In genomic region chr16:27169511-27170071, GRCh38 we compare ENCODE assay signal across 8 cellular contexts. TPM values are rescaled to one million over a fixed set of nuclear protein-coding genes. Genes with fewer than 3 reads are reported as not detected.
DNase-seq lines count a peak whose midpoint lies in the region; ATAC-seq and TF ChIP-seq lines count a peak whose summit lies in the region.

No MANE protein-coding gene starts in this region.

- CTCF ChIA-PET in MCF 10A (lab: Yijun Ruan, JAX), result interaction anchor here (0.6 to 10.5 kb wide), 5 partner anchors 13 to 198 kb away, joined by 3 to 132 read pairs (median 3); no protein-coding TSS in a partner anchor

- DNase-seq in MCF 10A (ENCODE audit: unreplicated experiment) (peak; percentile 23), breast epithelium (ENCODE audit: low spot score in 2 of 2) (no peak), activated T-cell treated with anti-CD3 and anti-CD28 coated beads for 1 hour (ENCODE audit: low read depth) (peak; percentile 57), foreskin melanocyte (peak; percentile 25)
- peak; percentile 15 for DNase-seq in stimulated activated CD8-positive, alpha-beta memory T cell treated with anti-CD3 and anti-CD28 coated beads, Interleukin-15, amount 100 ng/mL, for 24 hours (ENCODE audit: low read depth)

- H3K4me3 ChIP-seq in breast epithelium (no peak overlapping the region), OCI-LY3 (ENCODE audit: low read length) (no peak overlapping the region)

- H3K36me3 ChIP-seq in breast epithelium (no peaks in the 10 kb centered on the region), OCI-LY3 (replicated peaks; ENCODE audit: low read depth, low read length) (no peaks in the 10 kb centered on the region)

- ATAC-seq in GM18498 (IDR thresholded peaks at IDR 0.05; ENCODE audit: unreplicated experiment), result no peak
- no peak for ATAC-seq in GM19023 (IDR thresholded peaks at IDR 0.05; ENCODE audit: unreplicated experiment)

- POLR2A ChIA-PET in MCF 10A (lab: Yijun Ruan, JAX), result no interaction called here

- H3K79me2 ChIP-seq in OCI-LY3 (ENCODE audit: low read length), result no peaks in the 10 kb centered on the region

- no peak overlapping the region for H2AFZ ChIP-seq in OCI-LY3 (ENCODE audit: low read depth, low read length)

- BruUV-seq in MCF 10A (replicated peaks; lab: Mats Ljungman, UMichigan), result no TSS peak

- no peak overlapping the region for H3K4me2 ChIP-seq in OCI-LY3 (ENCODE audit: low read length)

- intact Hi-C loops in MCF 10A (cut with micrococcal nuclease) (no loop called here), breast epithelium (cut with DNase I; ENCODE audit: low total_unique reads) (loop anchor here (10.0 kb wide), 1 partner anchor 205 kb away; no protein-coding TSS in a partner anchor)

- H3K9me3 ChIP-seq in breast epithelium (no peaks in the 10 kb centered on the region), OCI-LY3 (ENCODE audit: insufficient read depth, low read length) (no peaks in the 10 kb centered on the region)

- TF ChIP-seq POLR2A in breast epithelium (IDR thresholded peaks at IDR 0.05), result no peak

- no peak overlapping the region for H3K27ac Mint-ChIP-seq in MCF 10A (ENCODE audit: low read depth, unreplicated experiment)

- H3K9me3 Mint-ChIP-seq in MCF 10A (ENCODE audit: unreplicated experiment), result no peaks in the 10 kb centered on the region

- H3K4me3 Mint-ChIP-seq in MCF 10A (ENCODE audit: unreplicated experiment), result no peak overlapping the region

- peaks cover 3% of the 10 kb centered on the region for H3K36me3 Mint-ChIP-seq in MCF 10A (ENCODE audit: insufficient read depth, unreplicated experiment)

- H4K20me1 ChIP-seq in OCI-LY3 (ENCODE audit: insufficient read depth, low read length), result no peaks in the 10 kb centered on the region

- H3K27me3 ChIP-seq in breast epithelium (no peaks in the 10 kb centered on the region), OCI-LY3 (ENCODE audit: low read depth, low read length) (no peaks in the 10 kb centered on the region)

- peak; percentile 12 for TF ChIP-seq CTCF in MCF 10A (IDR thresholded peaks at IDR 0.05; ENCODE audit: unreplicated experiment)
- TF ChIP-seq CTCF in breast epithelium (IDR thresholded peaks at IDR 0.05), result no peak
- TF ChIP-seq CTCF in OCI-LY3 (IDR thresholded peaks at IDR 0.05; ENCODE audit: low read depth, low read length), result peak; percentile 18; the same call in 1 of the 2 replicates

- H3K9ac ChIP-seq in OCI-LY3 (ENCODE audit: low read length), result no peak overlapping the region

- H3K27me3 Mint-ChIP-seq in MCF 10A (ENCODE audit: insufficient read depth, unreplicated experiment), result no peaks in the 10 kb centered on the region

- H3K4me1 ChIP-seq in breast epithelium, result no peaks in the 10 kb centered on the region
- H3K4me1 ChIP-seq in OCI-LY3 (ENCODE audit: low read length), result peaks cover 8% of the 10 kb centered on the region; the same call in 1 of the 2 replicates

- no peak overlapping the region for H3K27ac ChIP-seq in breast epithelium
- H3K27ac ChIP-seq in OCI-LY3 (ENCODE audit: low read length), result no peak overlapping the region

- peaks cover under 1% of the 10 kb centered on the region for H3K4me1 Mint-ChIP-seq in MCF 10A (ENCODE audit: insufficient read depth, unreplicated experiment)

RNA-seq across cellular contexts. Expression of gene KDM8, which starts 33.7 kb away (rescaled TPM):
- 3.7 and 4.1 TPM in 2 replicates for total RNA-seq in MCF 10A (2022)
- 1 to 10 TPM; 1.9 to 4.5 (median 4.3) TPM for total RNA-seq in breast epithelium

Comparison
In these comparisons a context has a peak if more than half of its experiments do, and no peak if none do; other contexts are left out.
1. DNase-seq: peak in MCF 10A (single experiment), activated T-cell treated with anti-CD3 and anti-CD28 coated beads for 1 hour (single experiment), foreskin melanocyte (single experiment) and stimulated activated CD8-positive, alpha-beta memory T cell treated with anti-CD3 and anti-CD28 coated beads, Interleukin-15, amount 100 ng/mL, for 24 hours (single experiment); none in breast epithelium (0 of 2).
2. CTCF ChIP-seq: peak in MCF 10A (single experiment) and OCI-LY3 (single experiment); none in breast epithelium (0 of 3).